27 cellular contexts compared by ENCODE assay signal in the genomic region with DNA sequence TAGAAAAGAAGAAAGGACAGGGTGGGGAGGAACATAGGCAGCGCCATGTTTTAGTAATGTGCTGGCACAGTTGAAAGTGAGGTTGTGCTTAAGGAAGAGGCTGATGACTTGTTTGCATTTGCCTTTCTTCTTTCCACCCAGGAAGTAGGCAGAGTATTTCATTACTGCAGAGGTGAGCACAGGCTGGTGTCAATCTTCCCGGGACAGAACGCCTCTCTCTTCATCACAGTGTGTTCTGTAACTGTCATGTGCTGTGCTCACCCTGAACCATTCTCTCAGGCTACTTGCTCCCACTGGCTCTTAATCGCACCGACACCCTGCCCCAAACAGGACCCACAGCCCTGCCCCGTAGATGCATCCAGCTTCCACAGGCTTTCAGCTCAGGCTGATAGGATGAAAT.
"Had no signal": no experiment of that assay in that cellular context is flagged by ENCODE, and none has a peak within 500 bp of the region (broad histone marks: within the 10 kb centered on the region; RNA-seq: fewer than 3 reads in every experiment).

No MANE protein-coding gene starts in this region.

- FAIRE-seq: keratinocyte had no signal

- H3K4me3 ChIP-seq: left lung, lower lobe of right lung, neural progenitor cell, ovary, skin epidermis, thyroid gland, transverse colon, upper lobe of left lung had no signal

- H3K27me3 ChIP-seq: left lung, neural progenitor cell, ovary, thyroid gland, transverse colon, upper lobe of left lung had no signal

- H3K4me1 Mint-ChIP-seq: natural killer cell had no signal

- H3K9me3 Mint-ChIP-seq: natural killer cell; neural progenitor cell; stimulated activated naive CD8-positive, alpha-beta T cell treated with anti-CD3 and anti-CD28 coated beads, Interleukin-15, Interleukin-2, amounts not matched to agents 100 ng/mL and 50 ng/mL, for 24 hours had no signal

- H3K36me3 ChIP-seq: left lung, lower lobe of right lung, neural progenitor cell, ovary, thyroid gland, transverse colon, upper lobe of left lung had no signal

- DNase-seq: hippocampal formation; kidney glomerular epithelial cell; left cardiac atrium; left lung; lower lobe of right lung; mammary epithelial cell; mesendoderm; naive B cell; natural killer cell; nephron progenitor cell; ovary; right cardiac atrium; stimulated activated CD4-positive, alpha-beta T cell treated with anti-CD3 and anti-CD28 coated beads, Interleukin-12 subunit alpha, Interleukin-12 subunit beta, amount 100 ng/mL, for 4 hours; stimulated activated CD4-positive, alpha-beta T cell treated with anti-CD3 and anti-CD28 coated beads, Interleukin-15, amount 100 ng/mL, for 24 hours; stimulated activated CD4-positive, alpha-beta T cell treated with anti-CD3 and anti-CD28 coated beads, Interleukin-2, amount 100 ng/mL, for 24 hours; stimulated activated CD4-positive, alpha-beta T cell treated with anti-CD3 and anti-CD28 coated beads, Interleukin-4, amount 100 ng/mL, for 1 hour; stimulated activated naive B cell treated with anti-CD40 and anti-IgM and Interleukin-4, amounts not matched to agents 10 μg/mL and 1 μg/mL and 100 μg/mL, for 72 hours; substantia nigra; thyroid gland; transverse colon had no signal

- H3K27ac Mint-ChIP-seq: mesothelial cell of epicardium; natural killer cell; neural progenitor cell; progenitor cell of endocrine pancreas; stimulated activated naive B cell treated with anti-CD40 and anti-IgM and Interleukin-4, amounts not matched to agents 10 μg/mL and 1 μg/mL and 100 μg/mL, for 72 hours; stimulated activated naive CD8-positive, alpha-beta T cell treated with anti-CD3 and anti-CD28 coated beads, Interleukin-15, Interleukin-2, amounts not matched to agents 100 ng/mL and 50 ng/mL, for 24 hours had no signal

- H3K36me3 Mint-ChIP-seq: naive B cell; natural killer cell; neural progenitor cell; stimulated activated naive B cell treated with anti-CD40 and anti-IgM and Interleukin-4, amounts not matched to agents 10 μg/mL and 1 μg/mL and 100 μg/mL, for 72 hours had no signal

- H3K4me3 Mint-ChIP-seq: mesothelial cell of epicardium; naive B cell; natural killer cell; nephron progenitor cell; neural progenitor cell; stimulated activated naive B cell treated with anti-CD40 and anti-IgM and Interleukin-4, amounts not matched to agents 10 μg/mL and 1 μg/mL and 100 μg/mL, for 72 hours; stimulated activated naive CD8-positive, alpha-beta T cell treated with anti-CD3 and anti-CD28 coated beads, Interleukin-15, Interleukin-2, amounts not matched to agents 100 ng/mL and 50 ng/mL, for 24 hours had no signal

- H3K27me3 Mint-ChIP-seq: progenitor cell of endocrine pancreas; stimulated activated naive CD8-positive, alpha-beta T cell treated with anti-CD3 and anti-CD28 coated beads, Interleukin-15, Interleukin-2, amounts not matched to agents 100 ng/mL and 50 ng/mL, for 24 hours had no signal
